Comparison of ENCODE assay signal across 9 cellular contexts in genomic region chr7:28180031-28180363, GRCh38. TPM values are rescaled to one million over a fixed set of nuclear protein-coding genes. Genes with fewer than 3 reads are reported as not detected.
DNase-seq lines count a peak whose midpoint lies in the region; ATAC-seq and TF ChIP-seq lines count a peak whose summit lies in the region.
"Had no signal": no experiment of that assay in that cellular context is flagged by ENCODE, and none has a peak within 500 bp of the region (broad histone marks: within the 10 kb centered on the region; RNA-seq: fewer than 3 reads in every experiment).

No MANE protein-coding gene starts in this region.

- H3K4me3 Mint-ChIP-seq in CD4-positive, CD25-positive, alpha-beta regulatory T cell = peak overlapping the region in 1 of 4 donors; percentile 8
- peak overlapping the region in 1 of 4 donors; percentile 38 for H3K4me3 Mint-ChIP-seq in IgD-negative memory B cell

- no peaks in the 10 kb centered on the region for H3K9me3 ChIP-seq in CD4-positive, CD25-positive, alpha-beta regulatory T cell (ENCODE audit: control insufficient read depth in 2 of 2, low read length in 2 of 2)
- H3K9me3 ChIP-seq in effector memory CD4-positive, alpha-beta T cell (ENCODE audit: control insufficient read depth, low read length) = no peaks in the 10 kb centered on the region
- no peaks in the 10 kb centered on the region for H3K9me3 ChIP-seq in neutrophil

- H3K27ac ChIP-seq in CD4-positive, CD25-positive, alpha-beta regulatory T cell (ENCODE audit: insufficient read depth, low read length, poor library complexity, severe bottlenecking) = peak overlapping the region; percentile 69
- H3K27ac ChIP-seq in effector memory CD4-positive, alpha-beta T cell (ENCODE audit: insufficient read depth, low read length, poor library complexity, severe bottlenecking) = peak overlapping the region; percentile 71
- peak overlapping the region; percentile 73 for H3K27ac ChIP-seq in neutrophil

- H3K27ac Mint-ChIP-seq in CD4-positive, CD25-positive, alpha-beta regulatory T cell = no peak overlapping the region
- peak overlapping the region in 2 of 3 donors; percentile 82 to 99 for H3K27ac Mint-ChIP-seq in IgD-negative memory B cell
- H3K27ac Mint-ChIP-seq: activated CD4-positive, alpha-beta memory T cell treated with anti-CD3 and anti-CD28 coated beads for 36 hours had no signal

- no peaks in the 10 kb centered on the region for H3K9me3 Mint-ChIP-seq in CD4-positive, CD25-positive, alpha-beta regulatory T cell
- H3K9me3 Mint-ChIP-seq in IgD-negative memory B cell = peaks cover 0 to 2% (median 0%) of the 10 kb centered on the region in 3 donors
- H3K9me3 Mint-ChIP-seq: activated CD4-positive, alpha-beta memory T cell treated with anti-CD3 and anti-CD28 coated beads for 36 hours had no signal

- no peak for ATAC-seq in CD4-positive, CD25-positive, alpha-beta regulatory T cell (ENCODE audit: low read depth in 2 of 2)

- DNase-seq in CD4-positive, CD25-positive, alpha-beta regulatory T cell = no peak
- no peak for DNase-seq in effector memory CD4-positive, alpha-beta T cell
- DNase-seq in NCI-H345 (lab: John Stamatoyannopoulos, UW) (no peak), NCI-H1930 (lab: John Stamatoyannopoulos, UW) (no peak)
- no peak for DNase-seq in stimulated activated CD4-positive, alpha-beta T cell treated with anti-CD3 and anti-CD28 coated beads, Interleukin-2, amount 100 ng/mL, for 24 hours
- no peak for DNase-seq in activated naive CD4-positive, alpha-beta T cell treated with anti-CD3 and anti-CD28 coated beads, Interleukin-2, amount 50 U/mL, for 16 hours

- no peak overlapping the region for H3K4me3 ChIP-seq in CD4-positive, CD25-positive, alpha-beta regulatory T cell (ENCODE audit: low read depth, low read length)
- peak overlapping the region; percentile 74 for H3K4me3 ChIP-seq in effector memory CD4-positive, alpha-beta T cell (ENCODE audit: insufficient read depth, low read depth, low read length, poor library complexity, severe bottlenecking)
- peak overlapping the region; percentile 75 to 85 for H3K4me3 ChIP-seq in neutrophil (ENCODE audit: low read depth in 1 of 2, low read length in 1 of 2)

- no peaks in the 10 kb centered on the region for H3K36me3 ChIP-seq in CD4-positive, CD25-positive, alpha-beta regulatory T cell (ENCODE audit: control insufficient read depth, insufficient read depth, low read length)
- H3K36me3 ChIP-seq in effector memory CD4-positive, alpha-beta T cell (ENCODE audit: control insufficient read depth, insufficient read depth, low read length) = no peaks in the 10 kb centered on the region
- no peaks in the 10 kb centered on the region for H3K36me3 ChIP-seq in neutrophil

- no peaks in the 10 kb centered on the region for H3K27me3 ChIP-seq in CD4-positive, CD25-positive, alpha-beta regulatory T cell (ENCODE audit: control insufficient read depth, insufficient read depth, low read length)
- H3K27me3 ChIP-seq in effector memory CD4-positive, alpha-beta T cell (replicated peaks; ENCODE audit: control insufficient read depth, insufficient read depth, low read length, poor library complexity, severe bottlenecking) = no peaks in the 10 kb centered on the region
- no peaks in the 10 kb centered on the region for H3K27me3 ChIP-seq in neutrophil

- no peaks in the 10 kb centered on the region for H3K27me3 Mint-ChIP-seq in CD4-positive, CD25-positive, alpha-beta regulatory T cell
- no peaks in the 10 kb centered on the region for H3K27me3 Mint-ChIP-seq in IgD-negative memory B cell

- H3K4me1 Mint-ChIP-seq in CD4-positive, CD25-positive, alpha-beta regulatory T cell = peaks cover 31 to 49% (median 36%) of the 10 kb centered on the region in 4 donors
- H3K4me1 Mint-ChIP-seq in IgD-negative memory B cell = peaks cover 31 to 43% (median 32%) of the 10 kb centered on the region in 3 donors

- no peaks in the 10 kb centered on the region for H3K36me3 Mint-ChIP-seq in CD4-positive, CD25-positive, alpha-beta regulatory T cell
- no peaks in the 10 kb centered on the region for H3K36me3 Mint-ChIP-seq in IgD-negative memory B cell
- H3K36me3 Mint-ChIP-seq: activated CD4-positive, alpha-beta memory T cell treated with anti-CD3 and anti-CD28 coated beads for 36 hours had no signal

- peaks cover 11% of the 10 kb centered on the region for H3K4me1 ChIP-seq in CD4-positive, CD25-positive, alpha-beta regulatory T cell (ENCODE audit: control insufficient read depth, insufficient read depth, low read length, poor library complexity, severe bottlenecking)
- H3K4me1 ChIP-seq in effector memory CD4-positive, alpha-beta T cell (ENCODE audit: control insufficient read depth, insufficient read depth, low read length, poor library complexity, severe bottlenecking) = no peaks in the 10 kb centered on the region
- H3K4me1 ChIP-seq in neutrophil (ENCODE audit: control insufficient read depth in 1 of 2, insufficient read depth in 1 of 2, low read depth in 1 of 2, low read length in 1 of 2) = peaks cover 14 to 15% of the 10 kb centered on the region in 2 experiments

- no peak for TF ChIP-seq CTCF in neutrophil (IDR thresholded peaks at IDR 0.05)

RNA-seq across cellular contexts. Expression of gene JAZF1, which starts 0.6 kb away (rescaled TPM):
- 30.7 TPM for total RNA-seq in CD4-positive, CD25-positive, alpha-beta regulatory T cell
- polyA plus RNA-seq in CD4-positive, CD25-positive, alpha-beta regulatory T cell = 10 to 100 TPM in 1 of 4 donors, 1 to 10 TPM in 3; 6.4 to 13.3 (median 7.5) TPM
- polyA plus RNA-seq in IgD-negative memory B cell = 13.7 TPM

Comparison
In these comparisons a context has a peak if more than half of its experiments do, and no peak if none do; other contexts are left out.
1. H3K27ac Mint-ChIP-seq: peak in IgD-negative memory B cell (2 of 3); none in CD4-positive, CD25-positive, alpha-beta regulatory T cell (0 of 3).
2. Peak in every context shown above with its lines, with median percentiles within 50 percentile points of each other: H3K27ac ChIP-seq.